In the genomic region with DNA sequence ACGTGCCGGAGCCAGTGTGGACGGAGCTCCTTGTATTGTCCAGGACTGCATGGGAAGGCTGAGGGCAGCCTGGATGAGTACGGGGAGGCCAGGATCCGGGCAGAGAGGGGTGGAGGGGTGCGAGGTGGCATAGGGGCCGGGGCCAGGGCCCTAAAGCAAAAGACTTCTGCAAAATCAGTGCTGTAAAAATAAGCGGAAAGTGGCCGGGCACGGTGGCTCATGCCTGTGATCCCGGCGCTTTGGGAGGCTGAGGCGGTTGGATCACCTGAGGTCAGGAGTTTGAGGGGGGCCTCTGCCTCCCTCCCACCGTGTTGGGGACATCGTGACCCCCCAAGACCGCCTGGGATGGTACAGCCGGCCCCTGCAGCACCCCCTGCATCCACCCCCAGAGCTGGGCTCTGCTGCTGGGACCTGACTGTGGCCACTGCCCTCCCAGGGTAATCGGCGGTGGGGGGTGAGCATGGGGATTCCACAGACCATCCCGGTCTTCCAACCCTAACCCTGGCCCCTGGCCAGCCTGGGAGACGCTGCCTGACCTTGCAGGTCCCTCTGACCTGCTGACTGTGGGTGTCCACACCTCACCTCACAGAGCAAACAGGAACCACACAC, we compare ENCODE assay signal across 16 cellular contexts.
"Had no signal": no experiment of that assay in that cellular context is flagged by ENCODE, and none has a peak within 500 bp of the region (broad histone marks: within the 10 kb centered on the region; RNA-seq: fewer than 3 reads in every experiment).

No MANE protein-coding gene starts in this region.

- H3K4me1 Mint-ChIP-seq: activated naive CD8-positive, alpha-beta T cell treated with anti-CD3 and anti-CD28 coated beads, Interleukin-2, amount 50 U/mL, for 24 hours had no signal

- H3K27ac ChIP-seq: breast epithelium, gastrocnemius medialis, heart left ventricle, neutrophil, right atrium auricular region, skin epidermis, thoracic aorta, uterus had no signal

- H3K4me1 ChIP-seq: breast epithelium, gastrocnemius medialis, uterus had no signal

- H3K4me3 ChIP-seq: breast epithelium, gastrocnemius medialis, heart left ventricle, right atrium auricular region, skin epidermis, thoracic aorta, uterus had no signal

- ATAC-seq: activated CD8-positive, alpha-beta T cell treated with anti-CD3 and anti-CD28 coated beads, Interleukin-2, amount 10 ng/mL, durations not matched to agents 7 days and 5 days; activated naive CD8-positive, alpha-beta T cell treated with anti-CD3 and anti-CD28 coated beads, Interleukin-2, amount 50 U/mL, for 24 hours; gastrocnemius medialis; naive thymus-derived CD8-positive, alpha-beta T cell had no signal

- H3K9me3 Mint-ChIP-seq: activated naive CD4-positive, alpha-beta T cell treated with anti-CD3 and anti-CD28 coated beads for 36 hours; activated naive CD8-positive, alpha-beta T cell treated with anti-CD3 and anti-CD28 coated beads, Interleukin-2, amount 50 U/mL, for 24 hours had no signal

- H3K27me3 ChIP-seq: gastrocnemius medialis, neutrophil, right atrium auricular region, uterus had no signal

- H3K4me3 Mint-ChIP-seq: activated CD8-positive, alpha-beta T cell treated with anti-CD3 and anti-CD28 coated beads, Interleukin-2, amount 10 ng/mL, durations not matched to agents 7 days and 5 days; activated naive CD4-positive, alpha-beta T cell treated with anti-CD3 and anti-CD28 coated beads for 36 hours; activated naive CD8-positive, alpha-beta T cell treated with anti-CD3 and anti-CD28 coated beads, Interleukin-2, amount 50 U/mL, for 24 hours; naive thymus-derived CD8-positive, alpha-beta T cell had no signal

- H3K27me3 Mint-ChIP-seq: activated naive CD8-positive, alpha-beta T cell treated with anti-CD3 and anti-CD28 coated beads, Interleukin-2, amount 50 U/mL, for 24 hours; naive thymus-derived CD8-positive, alpha-beta T cell had no signal

- H3K36me3 Mint-ChIP-seq: naive thymus-derived CD8-positive, alpha-beta T cell had no signal

- H3K27ac Mint-ChIP-seq: activated CD8-positive, alpha-beta T cell treated with anti-CD3 and anti-CD28 coated beads, Interleukin-2, amount 10 ng/mL, durations not matched to agents 7 days and 5 days; activated naive CD4-positive, alpha-beta T cell treated with anti-CD3 and anti-CD28 coated beads for 36 hours; activated naive CD8-positive, alpha-beta T cell treated with anti-CD3 and anti-CD28 coated beads, Interleukin-2, amount 50 U/mL, for 24 hours; naive thymus-derived CD8-positive, alpha-beta T cell had no signal

- H3K36me3 ChIP-seq: breast epithelium, gastrocnemius medialis, heart left ventricle, neutrophil, right atrium auricular region, thoracic aorta, uterus had no signal

- DNase-seq: activated CD4-positive, alpha-beta T cell treated with anti-CD3 and anti-CD28 coated beads for 1 hour; activated CD8-positive, alpha-beta T cell treated with anti-CD3 and anti-CD28 coated beads, Interleukin-2, amount 10 ng/mL, durations not matched to agents 7 days and 5 days; activated naive CD4-positive, alpha-beta T cell treated with anti-CD3 and anti-CD28 coated beads for 36 hours; activated naive CD8-positive, alpha-beta T cell treated with anti-CD3 and anti-CD28 coated beads, Interleukin-2, amount 50 U/mL, for 24 hours; cerebellar nuclear complex; erythroblast; gastrocnemius medialis; left colon; naive thymus-derived CD8-positive, alpha-beta T cell; uterus had no signal

- H3K9me3 ChIP-seq: breast epithelium, gastrocnemius medialis, heart left ventricle, neutrophil, right atrium auricular region, thoracic aorta, uterus had no signal
